ENCODE assay signal across 1 cellular context in the genomic region with DNA sequence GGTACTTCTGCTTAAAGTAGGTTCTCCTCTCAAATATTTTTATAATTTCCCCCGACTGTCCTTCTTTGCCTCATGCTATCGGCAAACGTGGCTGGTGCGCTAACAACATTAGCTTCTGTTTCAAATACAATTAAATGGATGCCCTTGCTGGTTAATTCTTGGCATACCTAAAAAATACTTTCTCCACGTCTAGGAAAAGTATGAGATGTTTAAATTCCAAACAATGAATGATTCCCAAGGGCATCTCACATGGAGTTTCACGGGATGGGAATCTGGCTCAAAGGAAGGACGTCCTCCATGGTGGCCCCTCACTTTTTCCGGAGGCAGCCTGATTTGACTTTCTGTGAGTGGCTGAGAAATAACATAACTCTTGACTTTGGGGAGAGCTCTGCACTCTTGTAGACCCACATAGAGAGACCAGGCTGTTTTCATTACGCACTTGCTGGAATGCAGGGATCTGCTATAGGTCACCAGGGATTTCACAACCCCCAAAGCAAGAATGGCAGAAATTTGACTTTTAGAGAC.
TF ChIP-seq lines count a peak whose summit lies in the region.

No MANE protein-coding gene starts in this region.

TF ChIP-seq in GM23338, 12 proteins besides CTCF, POLR2A, EP300 and RAD21 (continued from another document):
- TF ChIP-seq, protein P1, sequence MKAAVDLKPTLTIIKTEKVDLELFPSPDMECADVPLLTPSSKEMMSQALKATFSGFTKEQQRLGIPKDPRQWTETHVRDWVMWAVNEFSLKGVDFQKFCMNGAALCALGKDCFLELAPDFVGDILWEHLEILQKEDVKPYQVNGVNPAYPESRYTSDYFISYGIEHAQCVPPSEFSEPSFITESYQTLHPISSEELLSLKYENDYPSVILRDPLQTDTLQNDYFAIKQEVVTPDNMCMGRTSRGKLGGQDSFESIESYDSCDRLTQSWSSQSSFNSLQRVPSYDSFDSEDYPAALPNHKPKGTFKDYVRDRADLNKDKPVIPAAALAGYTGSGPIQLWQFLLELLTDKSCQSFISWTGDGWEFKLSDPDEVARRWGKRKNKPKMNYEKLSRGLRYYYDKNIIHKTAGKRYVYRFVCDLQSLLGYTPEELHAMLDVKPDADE (IDR thresholded peaks at IDR 0.05): no peak
- TF ChIP-seq, protein P2, sequence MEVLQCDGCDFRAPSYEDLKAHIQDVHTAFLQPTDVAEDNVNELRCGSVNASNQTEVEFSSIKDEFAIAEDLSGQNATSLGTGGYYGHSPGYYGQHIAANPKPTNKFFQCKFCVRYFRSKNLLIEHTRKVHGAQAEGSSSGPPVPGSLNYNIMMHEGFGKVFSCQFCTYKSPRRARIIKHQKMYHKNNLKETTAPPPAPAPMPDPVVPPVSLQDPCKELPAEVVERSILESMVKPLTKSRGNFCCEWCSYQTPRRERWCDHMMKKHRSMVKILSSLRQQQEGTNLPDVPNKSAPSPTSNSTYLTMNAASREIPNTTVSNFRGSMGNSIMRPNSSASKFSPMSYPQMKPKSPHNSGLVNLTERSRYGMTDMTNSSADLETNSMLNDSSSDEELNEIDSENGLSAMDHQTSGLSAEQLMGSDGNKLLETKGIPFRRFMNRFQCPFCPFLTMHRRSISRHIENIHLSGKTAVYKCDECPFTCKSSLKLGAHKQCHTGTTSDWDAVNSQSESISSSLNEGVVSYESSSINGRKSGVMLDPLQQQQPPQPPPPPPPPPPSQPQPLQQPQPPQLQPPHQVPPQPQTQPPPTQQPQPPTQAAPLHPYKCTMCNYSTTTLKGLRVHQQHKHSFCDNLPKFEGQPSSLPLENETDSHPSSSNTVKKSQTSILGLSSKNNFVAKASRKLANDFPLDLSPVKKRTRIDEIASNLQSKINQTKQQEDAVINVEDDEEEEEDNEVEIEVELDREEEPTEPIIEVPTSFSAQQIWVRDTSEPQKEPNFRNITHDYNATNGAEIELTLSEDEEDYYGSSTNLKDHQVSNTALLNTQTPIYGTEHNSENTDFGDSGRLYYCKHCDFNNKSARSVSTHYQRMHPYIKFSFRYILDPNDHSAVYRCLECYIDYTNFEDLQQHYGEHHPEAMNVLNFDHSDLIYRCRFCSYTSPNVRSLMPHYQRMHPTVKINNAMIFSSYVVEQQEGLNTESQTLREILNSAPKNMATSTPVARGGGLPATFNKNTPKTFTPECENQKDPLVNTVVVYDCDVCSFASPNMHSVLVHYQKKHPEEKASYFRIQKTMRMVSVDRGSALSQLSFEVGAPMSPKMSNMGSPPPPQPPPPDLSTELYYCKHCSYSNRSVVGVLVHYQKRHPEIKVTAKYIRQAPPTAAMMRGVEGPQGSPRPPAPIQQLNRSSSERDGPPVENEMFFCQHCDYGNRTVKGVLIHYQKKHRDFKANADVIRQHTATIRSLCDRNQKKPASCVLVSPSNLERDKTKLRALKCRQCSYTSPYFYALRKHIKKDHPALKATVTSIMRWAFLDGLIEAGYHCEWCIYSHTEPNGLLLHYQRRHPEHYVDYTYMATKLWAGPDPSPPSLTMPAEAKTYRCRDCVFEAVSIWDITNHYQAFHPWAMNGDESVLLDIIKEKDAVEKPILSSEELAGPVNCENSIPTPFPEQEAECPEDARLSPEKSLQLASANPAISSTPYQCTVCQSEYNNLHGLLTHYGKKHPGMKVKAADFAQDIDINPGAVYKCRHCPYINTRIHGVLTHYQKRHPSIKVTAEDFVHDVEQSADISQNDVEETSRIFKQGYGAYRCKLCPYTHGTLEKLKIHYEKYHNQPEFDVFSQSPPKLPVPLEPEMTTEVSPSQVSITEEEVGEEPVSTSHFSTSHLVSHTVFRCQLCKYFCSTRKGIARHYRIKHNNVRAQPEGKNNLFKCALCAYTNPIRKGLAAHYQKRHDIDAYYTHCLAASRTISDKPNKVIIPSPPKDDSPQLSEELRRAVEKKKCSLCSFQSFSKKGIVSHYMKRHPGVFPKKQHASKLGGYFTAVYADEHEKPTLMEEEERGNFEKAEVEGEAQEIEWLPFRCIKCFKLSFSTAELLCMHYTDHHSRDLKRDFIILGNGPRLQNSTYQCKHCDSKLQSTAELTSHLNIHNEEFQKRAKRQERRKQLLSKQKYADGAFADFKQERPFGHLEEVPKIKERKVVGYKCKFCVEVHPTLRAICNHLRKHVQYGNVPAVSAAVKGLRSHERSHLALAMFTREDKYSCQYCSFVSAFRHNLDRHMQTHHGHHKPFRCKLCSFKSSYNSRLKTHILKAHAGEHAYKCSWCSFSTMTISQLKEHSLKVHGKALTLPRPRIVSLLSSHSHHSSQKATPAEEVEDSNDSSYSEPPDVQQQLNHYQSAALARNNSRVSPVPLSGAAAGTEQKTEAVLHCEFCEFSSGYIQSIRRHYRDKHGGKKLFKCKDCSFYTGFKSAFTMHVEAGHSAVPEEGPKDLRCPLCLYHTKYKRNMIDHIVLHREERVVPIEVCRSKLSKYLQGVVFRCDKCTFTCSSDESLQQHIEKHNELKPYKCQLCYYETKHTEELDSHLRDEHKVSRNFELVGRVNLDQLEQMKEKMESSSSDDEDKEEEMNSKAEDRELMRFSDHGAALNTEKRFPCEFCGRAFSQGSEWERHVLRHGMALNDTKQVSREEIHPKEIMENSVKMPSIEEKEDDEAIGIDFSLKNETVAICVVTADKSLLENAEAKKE (CRISPR knock-in tag; IDR thresholded peaks at IDR 0.05): no peak
- TF ChIP-seq EZH2 (IDR thresholded peaks at IDR 0.05; ENCODE audit: low read depth, unreplicated experiment) (no peak), CREB1 (CRISPR knock-in tag; IDR thresholded peaks at IDR 0.05; ENCODE audit: low read depth) (no peak), ZNF114 (CRISPR knock-in tag; IDR thresholded peaks at IDR 0.05) (no peak), JUNB (IDR thresholded peaks at IDR 0.05; ENCODE audit: unreplicated experiment) (no peak), EZH2phosphoT487 (IDR thresholded peaks at IDR 0.05; ENCODE audit: unreplicated experiment) (no peak)
